In genomic region chr2:24843461-24843860, GRCh38 we compare ENCODE assay signal across 25 cellular contexts.
"Had no signal": no experiment of that assay in that cellular context is flagged by ENCODE, and none has a peak within 500 bp of the region (broad histone marks: within the 10 kb centered on the region; RNA-seq: fewer than 3 reads in every experiment).

No MANE protein-coding gene starts in this region.

- ATAC-seq: left cardiac atrium; left lobe of liver; naive thymus-derived CD8-positive, alpha-beta T cell; pancreas; sciatic nerve; stimulated activated effector memory CD8-positive, alpha-beta T cell treated with anti-CD3 and anti-CD28 coated beads, Interleukin-12 subunit alpha, Interleukin-12 subunit beta, amount 100 ng/mL, for 72 hours; upper lobe of right lung had no signal

- H3K4me1 Mint-ChIP-seq: nephron; stimulated activated effector memory CD8-positive, alpha-beta T cell treated with anti-CD3 and anti-CD28 coated beads, Interleukin-12 subunit alpha, Interleukin-12 subunit beta, amount 100 ng/mL, for 72 hours had no signal

- H3K9me3 Mint-ChIP-seq: stimulated activated effector memory CD8-positive, alpha-beta T cell treated with anti-CD3 and anti-CD28 coated beads, Interleukin-12 subunit alpha, Interleukin-12 subunit beta, amount 100 ng/mL, for 72 hours; stimulated activated naive CD8-positive, alpha-beta T cell treated with anti-CD3 and anti-CD28 coated beads, Interleukin-15, Interleukin-2, amounts not matched to agents 100 ng/mL and 50 ng/mL, for 24 hours had no signal

- H3K4me3 ChIP-seq: heart right ventricle, hepatocyte, lung, pancreas, prostate gland, skin epidermis, suprapubic skin, thoracic aorta, tibial artery, upper lobe of right lung had no signal

- DNase-seq: glutamatergic neuron; heart right ventricle; islet precursor cell; kidney glomerular epithelial cell; left cardiac atrium; mesenchymal stem cell; naive thymus-derived CD8-positive, alpha-beta T cell; retina; stimulated activated CD4-positive, alpha-beta T cell treated with anti-CD3 and anti-CD28 coated beads, Interleukin-4, amount 100 ng/mL, for 24 hours; stimulated activated naive CD4-positive, alpha-beta T cell; tibial artery; trophoblast cell; upper lobe of right lung had no signal

- H3K27ac ChIP-seq: heart right ventricle, hepatocyte, pancreas, prostate gland, skin epidermis, suprapubic skin, thoracic aorta, tibial artery, upper lobe of right lung had no signal

- H3K79me2 ChIP-seq: hepatocyte had no signal

- H3K4me2 ChIP-seq: hepatocyte had no signal

- H3K36me3 ChIP-seq: pancreas, prostate gland had no signal

- H3K4me3 Mint-ChIP-seq: naive thymus-derived CD8-positive, alpha-beta T cell; nephron; stimulated activated effector memory CD8-positive, alpha-beta T cell treated with anti-CD3 and anti-CD28 coated beads, Interleukin-12 subunit alpha, Interleukin-12 subunit beta, amount 100 ng/mL, for 72 hours; stimulated activated naive CD8-positive, alpha-beta T cell treated with anti-CD3 and anti-CD28 coated beads, Interleukin-15, Interleukin-2, amounts not matched to agents 100 ng/mL and 50 ng/mL, for 24 hours had no signal

- H3K4me1 ChIP-seq: heart right ventricle, pancreas, prostate gland, suprapubic skin, tibial artery, upper lobe of right lung had no signal

- H2AFZ ChIP-seq: hepatocyte had no signal

- H3K27me3 Mint-ChIP-seq: naive thymus-derived CD8-positive, alpha-beta T cell; stimulated activated naive CD8-positive, alpha-beta T cell treated with anti-CD3 and anti-CD28 coated beads, Interleukin-15, Interleukin-2, amounts not matched to agents 100 ng/mL and 50 ng/mL, for 24 hours had no signal

- H3K27me3 ChIP-seq: heart right ventricle, hepatocyte, pancreas, suprapubic skin, tibial artery, upper lobe of right lung had no signal

- H3K9me3 ChIP-seq: heart right ventricle, pancreas, prostate gland, suprapubic skin, thoracic aorta, tibial artery, upper lobe of right lung had no signal

- H3K27ac Mint-ChIP-seq: nephron; stimulated activated effector memory CD8-positive, alpha-beta T cell treated with anti-CD3 and anti-CD28 coated beads, Interleukin-12 subunit alpha, Interleukin-12 subunit beta, amount 100 ng/mL, for 72 hours; stimulated activated naive CD8-positive, alpha-beta T cell treated with anti-CD3 and anti-CD28 coated beads, Interleukin-15, Interleukin-2, amounts not matched to agents 100 ng/mL and 50 ng/mL, for 24 hours had no signal
